15 cellular contexts compared by ENCODE assay signal in genomic region chr11:45042560-45042959, GRCh38.
DNase-seq lines count a peak whose midpoint lies in the region; ATAC-seq, FAIRE-seq and TF ChIP-seq lines count a peak whose summit lies in the region.
"Had no signal": no experiment of that assay in that cellular context is flagged by ENCODE, and none has a peak within 500 bp of the region (broad histone marks: within the 10 kb centered on the region; RNA-seq: fewer than 3 reads in every experiment).

No MANE protein-coding gene starts in this region.

- H3K79me1 ChIP-seq in H9 (ENCODE audit: insufficient read depth, low read depth, low read length, poor library complexity, severe bottlenecking) = no peaks in the 10 kb centered on the region

- no peak overlapping the region for H3K4me2 ChIP-seq in H9 (ENCODE audit: insufficient read depth, insufficient read length, low read length)
- H3K4me2 ChIP-seq: KMS-11 had no signal

- H3K9me3 Mint-ChIP-seq in H9 = peaks cover 8 to 14% of the 10 kb centered on the region in 2 experiments; a peak in 4 of 5 replicates

- intact Hi-C loops in Right ventricle myocardium superior (cut with DNase I) (no loop called here), cardiac septum (cut with DNase I) (no loop called here), left ventricle myocardium superior (cut with micrococcal nuclease) (no loop called here)

- no peak overlapping the region for H4K5ac ChIP-seq in H9 (ENCODE audit: insufficient read length, low read depth, low read length)

- H3T11ph ChIP-seq in H9 (ENCODE audit: low read length) = no peak overlapping the region

- no peak overlapping the region for H2AK5ac ChIP-seq in H9 (ENCODE audit: insufficient read length, low read length)

- H2BK5ac ChIP-seq in H9 (ENCODE audit: insufficient read length, low read length) = no peak overlapping the region

- no peak overlapping the region; the same call in 1 of the 2 replicates for H3K14ac ChIP-seq in H9 (ENCODE audit: insufficient read depth, low read length)

- FAIRE-seq in urothelium cell line (lab: Jason Lieb, UNC) = no peak

- TF ChIP-seq CTCF in RWPE1 (conservative IDR thresholded peaks at IDR 0.05; ENCODE audit: low read depth) = no peak
- no peak for TF ChIP-seq CTCF in H9 (conservative IDR thresholded peaks at IDR 0.05)

- no peaks in the 10 kb centered on the region for H3K79me2 ChIP-seq in H9 (ENCODE audit: insufficient read depth, low read length)

- DNase-seq in Right ventricle myocardium superior = no peak
- DNase-seq in cardiac septum (ENCODE audit: low spot score) = no peak
- DNase-seq in RWPE1 (ENCODE audit: low spot score) = peak; percentile 75
- no peak for DNase-seq in left ventricle myocardium superior
- DNase-seq in urothelium cell line (ENCODE audit: low spot score) = peak; percentile 25
- no peak for DNase-seq in activated CD4-positive, CD25-positive, alpha-beta regulatory T cell (lab: John Stamatoyannopoulos, UW)
- DNase-seq in H9 = no peak
- no peak for DNase-seq in COLO829 (ENCODE audit: low spot score)
- DNase-seq: activated CD4-positive, alpha-beta T cell treated with anti-CD3 and anti-CD28 coated beads for 48 hours; activated T-cell treated with anti-CD3 and anti-CD28 coated beads, Interleukin-2, amount 50 U/mL, for 4 hours; mesendoderm; ovary; Peyer's patch; T-helper 2 cell had no signal

- no peak overlapping the region for H3K4me3 Mint-ChIP-seq in H9
- H3K4me3 Mint-ChIP-seq: activated T-cell treated with anti-CD3 and anti-CD28 coated beads, Interleukin-2, amount 50 U/mL, for 4 hours had no signal

- H3K23ac ChIP-seq in H9 (ENCODE audit: insufficient read length, low read depth, low read length) = no peak overlapping the region

- H4K8ac ChIP-seq in H9 (replicated peaks; ENCODE audit: insufficient read length, low read depth, low read length) = no peak overlapping the region

- no peak overlapping the region for H2BK12ac ChIP-seq in H9 (ENCODE audit: insufficient read length, low read depth, low read length)

- H3K36me3 Mint-ChIP-seq in H9 (ENCODE audit: insufficient read depth in 1 of 3, low read depth in 3 of 3) = peaks cover 0 to 16% (median 5%) of the 10 kb centered on the region in 3 experiments; a peak in 4 of 7 replicates

- peak overlapping the region; percentile 84 for H3K27ac ChIP-seq in RWPE1
- H3K27ac ChIP-seq in H9 (ENCODE audit: insufficient read length, low read depth, low read length) = no peak overlapping the region
- H3K27ac ChIP-seq: KMS-11, ovary, Peyer's patch had no signal

- no peak overlapping the region for H2BK15ac ChIP-seq in H9 (ENCODE audit: low read depth, low read length)

- POLR2A ChIA-PET in RWPE1 (lab: Yijun Ruan, JAX; ENCODE audit: low non-redundant PET) = no interaction called here

- no peak overlapping the region for H2AFZ ChIP-seq in H9 (ENCODE audit: low read length)

- H3K27me3 Mint-ChIP-seq in H9 (ENCODE audit: low read depth) = peaks cover 9% of the 10 kb centered on the region

- H2BK20ac ChIP-seq in H9 (ENCODE audit: low read depth, low read length, poor library complexity, severe bottlenecking) = no peak overlapping the region

- H3K9ac ChIP-seq in H9 (ENCODE audit: extremely low read depth, insufficient read length, low read length) = no peak overlapping the region
- H3K9ac ChIP-seq: KMS-11 had no signal

- no peak overlapping the region for H2BK120ac ChIP-seq in H9 (ENCODE audit: low read depth, low read length, poor library complexity, severe bottlenecking)

- H3K23me2 ChIP-seq in H9 (ENCODE audit: insufficient read length, low read depth, low read length, poor library complexity, severe bottlenecking) = no peaks in the 10 kb centered on the region

- H4K20me1 ChIP-seq in H9 (ENCODE audit: control insufficient read depth, insufficient read depth, insufficient read length) = no peaks in the 10 kb centered on the region

- no peak overlapping the region for H3K4ac ChIP-seq in H9 (ENCODE audit: low read depth, low read length)

- CTCF ChIA-PET in RWPE1 (lab: Yijun Ruan, JAX) = interaction anchor here (0.5 to 1.7 kb wide), 5 partner anchors 8 to 422 kb away, joined by 3 to 4 read pairs (median 3); no protein-coding TSS in a partner anchor

- H3K9me3 ChIP-seq in H9 (ENCODE audit: control insufficient read depth, low read depth, low read length) = peaks cover 8% of the 10 kb centered on the region
- H3K9me3 ChIP-seq: ovary, Peyer's patch had no signal

- H3K4me1 ChIP-seq in H9 (ENCODE audit: insufficient read depth, low read length) = no peaks in the 10 kb centered on the region
- H3K4me1 ChIP-seq: Peyer's patch had no signal

- H3K18ac ChIP-seq in H9 (ENCODE audit: insufficient read length, low read depth, low read length) = no peak overlapping the region

- H4K91ac ChIP-seq in H9 (ENCODE audit: insufficient read length, low read depth, low read length) = no peak overlapping the region

- peak; percentile 40 for ATAC-seq in Right ventricle myocardium superior (ENCODE audit: poor library complexity)
- peak; percentile 30 for ATAC-seq in left ventricle myocardium superior
- ATAC-seq: activated T-cell treated with anti-CD3 and anti-CD28 coated beads, Interleukin-2, amount 50 U/mL, for 4 hours had no signal

- no peak overlapping the region for H3K56ac ChIP-seq in H9 (ENCODE audit: insufficient read length, low read depth, low read length)

- H3K27ac Mint-ChIP-seq in H9 = no peak overlapping the region

- H3K4me1 Mint-ChIP-seq in H9 = peaks cover 5 to 17% of the 10 kb centered on the region in 2 experiments

- H3K27me3 ChIP-seq in H9 (ENCODE audit: insufficient read depth, low read length) = no peaks in the 10 kb centered on the region
- H3K27me3 ChIP-seq: ovary, Peyer's patch had no signal

- no CpG with 5 or more reads among the region's 4 CpGs for WGBS in H9 (ENCODE audit: extremely low coverage, insufficient read length, low lambda C conversion rate)

Comparison
In these comparisons a context has a peak if more than half of its experiments do, and no peak if none do; other contexts are left out.
1. DNase-seq: peak in RWPE1 (single experiment) and urothelium cell line (single experiment); none in Right ventricle myocardium superior (single experiment), cardiac septum (single experiment), left ventricle myocardium superior (single experiment), activated CD4-positive, CD25-positive, alpha-beta regulatory T cell (0 of 4), H9 (single experiment) and COLO829 (single experiment).